ENCODE assay signal across 2 cellular contexts in the genomic region with DNA sequence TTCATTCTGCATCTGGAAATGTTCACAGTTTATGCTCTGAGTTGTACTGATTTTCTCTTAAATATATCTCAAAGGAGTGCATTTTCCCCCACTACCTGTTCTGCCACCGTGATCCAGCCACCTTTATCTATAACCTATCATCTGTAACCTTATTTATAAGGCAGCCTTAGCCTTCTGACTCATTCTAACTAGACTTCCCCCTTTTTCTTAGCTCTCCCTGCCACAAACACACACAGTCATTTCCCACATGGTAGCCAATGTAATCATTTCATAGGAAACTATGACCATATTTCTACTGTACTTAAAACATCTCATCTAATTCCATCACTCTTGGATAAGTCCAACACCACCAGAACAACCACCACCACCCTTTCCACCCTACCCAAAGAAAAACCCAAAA.
TF ChIP-seq lines count a peak whose summit lies in the region.

No MANE protein-coding gene starts in this region.

TF ChIP-seq in K562, 482 proteins besides CTCF, POLR2A, EP300 and RAD21:
- TF ChIP-seq SPI1 (IDR thresholded peaks at IDR 0.05; ENCODE audit: borderline replicate concordance, low read depth, low read length), result peak; percentile 53; the same call in 1 of the 2 replicates
- TF ChIP-seq HMBOX1 (IDR thresholded peaks at IDR 0.05), result 0 out of 2 replicates have a peak, but pooled peaks have one; percentile 25
- TF ChIP-seq GMEB1 (CRISPR knock-in tag; IDR thresholded peaks at IDR 0.05), result no peak
- TF ChIP-seq RBM25 (IDR thresholded peaks at IDR 0.05; ENCODE audit: low read depth, low read length, severe bottlenecking), result no peak
TF ChIP-seq in K562: peak in this region for 2.

TF ChIP-seq in SK-N-SH, 30 proteins besides CTCF, POLR2A, EP300 and RAD21:
- TF ChIP-seq TAF1 (IDR thresholded peaks at IDR 0.05; ENCODE audit: borderline replicate concordance, low read depth, low read length) (no peak), MXI1 (IDR thresholded peaks at IDR 0.05; ENCODE audit: low read depth, low read length) (no peak), FOXM1 (IDR thresholded peaks at IDR 0.05; ENCODE audit: low read depth) (no peak), REST (IDR thresholded peaks at IDR 0.05; ENCODE audit: low read depth, low read length) (no peak), CHD2 (IDR thresholded peaks at IDR 0.05; ENCODE audit: low read length, partially characterized antibody) (no peak), MEF2A (IDR thresholded peaks at IDR 0.05; ENCODE audit: borderline replicate concordance, low read depth) (no peak), FOXJ3 (CRISPR knock-in tag; IDR thresholded peaks at IDR 0.05) (no peak), JUND (IDR thresholded peaks at IDR 0.05) (no peak), SMC3 (IDR thresholded peaks at IDR 0.05; ENCODE audit: low read depth, low read length) (no peak)
- TF ChIP-seq, protein P1, sequence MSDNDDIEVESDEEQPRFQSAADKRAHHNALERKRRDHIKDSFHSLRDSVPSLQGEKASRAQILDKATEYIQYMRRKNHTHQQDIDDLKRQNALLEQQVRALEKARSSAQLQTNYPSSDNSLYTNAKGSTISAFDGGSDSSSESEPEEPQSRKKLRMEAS (IDR thresholded peaks at IDR 0.05; ENCODE audit: low read depth), result no peak
